Comparison of ENCODE assay signal across 17 cellular contexts in the genomic region with DNA sequence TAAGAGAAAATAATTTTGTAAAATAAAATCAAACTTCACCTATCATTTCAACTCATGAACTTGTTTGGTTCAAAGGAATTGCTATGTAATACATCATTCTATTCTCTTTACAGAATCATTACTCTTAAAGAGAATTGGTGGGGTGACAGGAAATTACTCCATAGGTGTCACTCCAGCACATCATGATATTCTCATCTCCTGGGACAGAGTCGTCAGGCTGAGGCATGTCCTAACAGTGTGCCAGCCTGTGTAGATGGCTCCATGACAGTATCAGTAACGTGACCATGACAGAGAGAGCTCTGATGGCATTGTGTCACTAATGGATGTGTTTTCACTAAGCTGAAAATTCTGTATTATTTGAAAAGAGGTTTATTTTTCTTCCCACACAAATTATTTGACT. TPM values are rescaled to one million over a fixed set of nuclear protein-coding genes. Genes with fewer than 3 reads are reported as not detected.
DNase-seq lines count a peak whose midpoint lies in the region; ATAC-seq lines count a peak whose summit lies in the region.
"Had no signal": no experiment of that assay in that cellular context is flagged by ENCODE, and none has a peak within 500 bp of the region (broad histone marks: within the 10 kb centered on the region; RNA-seq: fewer than 3 reads in every experiment).

No MANE protein-coding gene starts in this region.

- H2AK5ac ChIP-seq in trophoblast cell (ENCODE audit: low read length): peak overlapping the region; percentile 75

- H4K12ac ChIP-seq in trophoblast cell (ENCODE audit: low read depth, low read length): no peak overlapping the region

- no peak overlapping the region for H3K4me2 ChIP-seq in trophoblast cell (ENCODE audit: low read length)
- H3K4me2 ChIP-seq: BLaER1 treated with 17β-estradiol and CSF1 and Interleukin-3, amounts not matched to agents 10 nM and 100 nM; KMS-11 had no signal

- no peaks in the 10 kb centered on the region for H3K36me3 ChIP-seq in trophoblast cell (ENCODE audit: control insufficient read depth in 1 of 2, insufficient read depth in 2 of 2, low read length in 2 of 2)
- H3K36me3 ChIP-seq: sigmoid colon had no signal

- no peak overlapping the region for H3K14ac ChIP-seq in trophoblast cell (ENCODE audit: low read length)

- H3K23ac ChIP-seq in trophoblast cell (ENCODE audit: low read length): no peak overlapping the region

- no peak overlapping the region for H3K9ac ChIP-seq in trophoblast cell (ENCODE audit: low read length)
- H3K9ac ChIP-seq: BLaER1 treated with 17β-estradiol and CSF1 and Interleukin-3, amounts not matched to agents 10 nM and 100 nM; KMS-11 had no signal

- no peaks in the 10 kb centered on the region for H3K9me3 ChIP-seq in trophoblast cell (ENCODE audit: insufficient read depth, low read depth, low read length)
- H3K9me3 ChIP-seq: BLaER1 treated with 17β-estradiol and CSF1 and Interleukin-3, amounts not matched to agents 10 nM and 100 nM; sigmoid colon had no signal

- intact Hi-C loops in left cardiac atrium (cut with DNase I): no loop called here

- H2AFZ ChIP-seq in trophoblast cell (ENCODE audit: insufficient read depth, low read length, poor library complexity): no peak overlapping the region

- no peak overlapping the region for H4K91ac ChIP-seq in trophoblast cell (ENCODE audit: low read depth, low read length)

- no peak overlapping the region for H3K27ac ChIP-seq in trophoblast cell (ENCODE audit: low read depth, low read length)
- H3K27ac ChIP-seq: BLaER1 treated with 17β-estradiol and CSF1 and Interleukin-3, amounts not matched to agents 10 nM and 100 nM; KMS-11 had no signal

- DNase-seq in HT-29 (ENCODE audit: low spot score): peak; percentile 20
- DNase-seq in RKO (ENCODE audit: low spot score): peak; percentile 42
- DNase-seq in left cardiac atrium: no peak
- no peak for DNase-seq in trophoblast cell
- DNase-seq in T1000 (lab: John Stamatoyannopoulos, UW): no peak
- DNase-seq in effector CD8-positive, alpha-beta T cell (lab: John Stamatoyannopoulos, UW): no peak
- no peak for DNase-seq in NCI-H774 (lab: John Stamatoyannopoulos, UW)
- DNase-seq: activated CD8-positive, alpha-beta memory T cell treated with anti-CD3 and anti-CD28 coated beads for 24 hours; activated effector memory CD4-positive, alpha-beta T cell treated with anti-CD3 and anti-CD28 coated beads, Interleukin-2, amount 50 U/mL, for 16 hours; effector memory CD8-positive, alpha-beta T cell; naive thymus-derived CD8-positive, alpha-beta T cell; NCI-H1436; sigmoid colon; stimulated activated naive B cell treated with anti-CD40 and anti-IgM and Interleukin-4, amounts not matched to agents 10 μg/mL and 1 μg/mL and 100 μg/mL, for 72 hours had no signal

- peaks cover 16% of the 10 kb centered on the region for H3K79me2 ChIP-seq in trophoblast cell (ENCODE audit: control insufficient read depth, insufficient read depth, low read length, poor library complexity)

- H2BK5ac ChIP-seq in trophoblast cell (ENCODE audit: low read depth, low read length, poor library complexity): peak overlapping the region; percentile 78

- no CpG with 5 or more reads among the region's 2 CpGs for WGBS in trophoblast cell (ENCODE audit: extremely low coverage, insufficient coverage, insufficient read length)

- no peak overlapping the region for H3K4me3 ChIP-seq in trophoblast cell (ENCODE audit: low read depth, low read length)
- H3K4me3 ChIP-seq: BLaER1 treated with 17β-estradiol and CSF1 and Interleukin-3, amounts not matched to agents 10 nM and 100 nM; sigmoid colon had no signal

- peaks cover 19 to 33% of the 10 kb centered on the region in 2 experiments for H3K4me1 ChIP-seq in trophoblast cell (ENCODE audit: control insufficient read depth in 1 of 2, insufficient read depth in 2 of 2, low read length in 2 of 2)

- peak overlapping the region; percentile 56 for H2BK120ac ChIP-seq in trophoblast cell (ENCODE audit: insufficient read depth, low read length, poor library complexity)

- H3K27me3 ChIP-seq in trophoblast cell (ENCODE audit: insufficient read depth, low read length): no peaks in the 10 kb centered on the region
- H3K27me3 ChIP-seq: BLaER1 treated with 17β-estradiol and CSF1 and Interleukin-3, amounts not matched to agents 10 nM and 100 nM; sigmoid colon had no signal

- peak overlapping the region; percentile 91 for H3K18ac ChIP-seq in trophoblast cell (ENCODE audit: low read length)

- peak overlapping the region; percentile 99 for H3K4ac ChIP-seq in trophoblast cell (ENCODE audit: low read depth, low read length)

- no peak overlapping the region for H4K8ac ChIP-seq in trophoblast cell (ENCODE audit: low read depth, low read length)

- peak; percentile 64 to 66 for ATAC-seq in left cardiac atrium
- no peak for ATAC-seq in HG03097 (IDR thresholded peaks at IDR 0.05; ENCODE audit: low FRiP score, unreplicated experiment)
- ATAC-seq: effector memory CD8-positive, alpha-beta T cell; naive thymus-derived CD8-positive, alpha-beta T cell; stimulated activated naive B cell treated with anti-CD40 and anti-IgM and Interleukin-4, amounts not matched to agents 10 μg/mL and 1 μg/mL and 100 μg/mL, for 72 hours had no signal

- H2BK12ac ChIP-seq in trophoblast cell (ENCODE audit: low read length): peak overlapping the region; percentile 91

- H3K79me1 ChIP-seq in trophoblast cell (ENCODE audit: low read length): peaks cover 8% of the 10 kb centered on the region

RNA-seq across cellular contexts. Expression of a gene that starts 13.9 kb away (rescaled TPM):
- 60.5 and 64.0 TPM in 2 replicates for total RNA-seq in HT-29 (2014; rRNA removed; shearing (Covaris generic))
- total RNA-seq in left cardiac atrium: 100 to 1,000 TPM in 1 of 2 donors, 10 to 100 TPM in 1; 95.7 to 117 TPM
- polyA plus RNA-seq in trophoblast cell (2013): 338 and 348 TPM in 2 replicates

Comparison
In these comparisons a context has a peak if more than half of its experiments do, and no peak if none do; other contexts are left out.
1. DNase-seq: peak in HT-29 (single experiment) and RKO (single experiment); none in left cardiac atrium (single experiment), trophoblast cell (0 of 2), T1000 (single experiment), effector CD8-positive, alpha-beta T cell (single experiment) and NCI-H774 (single experiment).